In the genomic region with DNA sequence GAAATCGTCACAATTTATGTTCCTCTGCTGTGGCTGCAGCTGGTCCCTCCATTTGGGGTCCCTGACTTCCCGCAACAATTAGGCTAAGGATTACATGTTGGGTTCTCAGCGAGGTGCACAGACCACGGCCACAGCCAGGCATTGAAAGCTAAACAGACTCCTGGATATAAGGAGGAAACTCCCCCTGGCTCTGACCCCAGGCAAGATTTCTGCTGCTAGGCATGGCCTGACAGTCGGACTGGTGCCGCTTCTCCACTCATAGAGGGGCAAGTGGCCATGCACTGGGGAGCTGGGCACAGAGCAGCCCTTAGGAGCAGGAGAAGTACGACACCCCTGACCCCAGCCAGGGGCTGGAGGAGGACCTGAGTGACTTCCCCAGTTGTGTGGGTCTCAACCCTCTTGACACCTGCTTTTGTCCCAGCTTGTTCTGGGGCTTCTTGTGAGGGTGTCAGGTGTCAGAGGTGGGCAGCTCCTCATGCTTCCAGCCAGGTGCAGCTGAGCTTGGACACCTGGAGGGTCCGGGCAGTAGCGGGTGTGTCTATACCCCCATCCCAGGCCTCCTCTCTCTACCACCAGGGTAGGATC, we compare ENCODE assay signal across 19 cellular contexts. TPM values are rescaled to one million over a fixed set of nuclear protein-coding genes. Genes with fewer than 3 reads are reported as not detected.
DNase-seq lines count a peak whose midpoint lies in the region; ATAC-seq and TF ChIP-seq lines count a peak whose summit lies in the region.
"Had no signal": no experiment of that assay in that cellular context is flagged by ENCODE, and none has a peak within 500 bp of the region (broad histone marks: within the 10 kb centered on the region; RNA-seq: fewer than 3 reads in every experiment).

No MANE protein-coding gene starts in this region.

- H3K36me3 ChIP-seq in left ventricle myocardium inferior: peaks cover 4% of the 10 kb centered on the region
- H3K36me3 ChIP-seq in mesenchymal stem cell (ENCODE audit: control insufficient read depth in 1 of 2, insufficient read depth in 2 of 2, low read depth in 1 of 2, low read length in 2 of 2): no peaks in the 10 kb centered on the region
- no peaks in the 10 kb centered on the region for H3K36me3 ChIP-seq in sigmoid colon
- no peaks in the 10 kb centered on the region for H3K36me3 ChIP-seq in uterus

- TF ChIP-seq EP300 in sigmoid colon (IDR thresholded peaks at IDR 0.05): no peak

- peaks cover 12% of the 10 kb centered on the region for H3K9me3 ChIP-seq in left ventricle myocardium inferior (replicated peaks)
- peaks cover 14% of the 10 kb centered on the region for H3K9me3 ChIP-seq in mesenchymal stem cell (ENCODE audit: control insufficient read depth, low read length)
- peaks cover 0 to 2% (median 0%) of the 10 kb centered on the region in 4 donors for H3K9me3 ChIP-seq in sigmoid colon
- peaks cover 0 to 4% of the 10 kb centered on the region in 2 donors for H3K9me3 ChIP-seq in uterus

- H4K91ac ChIP-seq in mesenchymal stem cell (ENCODE audit: low read length): no peak overlapping the region

- H3K18ac ChIP-seq in mesenchymal stem cell (ENCODE audit: low read depth in 1 of 2, low read length in 2 of 2): no peak overlapping the region

- H2AK5ac ChIP-seq in mesenchymal stem cell (ENCODE audit: low read length, severe bottlenecking): no peak overlapping the region

- no peak overlapping the region for H2AFZ ChIP-seq in mesenchymal stem cell (ENCODE audit: low read depth, low read length)

- H2BK15ac ChIP-seq in mesenchymal stem cell (ENCODE audit: low read depth, poor library complexity, severe bottlenecking): peak overlapping the region; percentile 3

- TF ChIP-seq POLR2A in sigmoid colon (IDR thresholded peaks at IDR 0.05): no peak
- TF ChIP-seq POLR2A in uterus (IDR thresholded peaks at IDR 0.05): no peak
- TF ChIP-seq POLR2A in erythroblast (IDR thresholded peaks at IDR 0.05; ENCODE audit: low read length): no peak

- ATAC-seq in Right ventricle myocardium inferior (no peak), GM21576 (IDR thresholded peaks at IDR 0.05; ENCODE audit: unreplicated experiment) (no peak), HG03097 (IDR thresholded peaks at IDR 0.05; ENCODE audit: low FRiP score, unreplicated experiment) (no peak)
- ATAC-seq: Panc1 had no signal

- H4K8ac ChIP-seq in mesenchymal stem cell (ENCODE audit: low read length): no peak overlapping the region

- H2BK120ac ChIP-seq in mesenchymal stem cell (ENCODE audit: low read depth, low read length): no peak overlapping the region

- TF ChIP-seq CTCF in left ventricle myocardium inferior (IDR thresholded peaks at IDR 0.05; ENCODE audit: borderline replicate concordance) (no peak), sigmoid colon (IDR thresholded peaks at IDR 0.05) (no peak), uterus (IDR thresholded peaks at IDR 0.05) (no peak)

- WGBS in mesenchymal stem cell: 93% methylated on average over 7 of the region's 9 CpGs
- WGBS in sigmoid colon, 2 donors: 85 to 98% methylated on average over 9 of the region's 9 CpGs

- DNase-seq in left ventricle myocardium inferior (peak; percentile 6), Right ventricle myocardium inferior (ENCODE audit: missing footprints) (no peak), mesenchymal stem cell (no peak), sigmoid colon (peak; percentile 52), uterus (peak; percentile 8 to 9), erythroblast (lab: John Stamatoyannopoulos, UW) (no peak)
- DNase-seq: Calu3; CD8-positive, alpha-beta memory T cell; NCI-H1105; NCI-H146; NCI-H2029; NCI-H2227 treated with DMSO at 0.1 percent for 48 hours; NCI-H510A; NCI-H82 had no signal

- no peak overlapping the region for H3K4ac ChIP-seq in mesenchymal stem cell (ENCODE audit: low read depth in 1 of 2, low read length in 2 of 2)

- H2BK5ac ChIP-seq in mesenchymal stem cell (ENCODE audit: low read depth, low read length, poor library complexity, severe bottlenecking): no peak overlapping the region

- H3K9ac ChIP-seq in mesenchymal stem cell (ENCODE audit: low read length): no peak overlapping the region

- no peak overlapping the region for H2BK12ac ChIP-seq in mesenchymal stem cell (ENCODE audit: low read length in 2 of 2)

- no peak overlapping the region for H3K4me2 ChIP-seq in mesenchymal stem cell (ENCODE audit: low read length, poor library complexity, severe bottlenecking)

- H3K14ac ChIP-seq in mesenchymal stem cell (ENCODE audit: low read length in 2 of 2): no peak overlapping the region

- H3K4me1 ChIP-seq in left ventricle myocardium inferior: peaks cover 43% of the 10 kb centered on the region
- H3K4me1 ChIP-seq in mesenchymal stem cell (ENCODE audit: control insufficient read depth, insufficient read depth, low read depth, low read length): peaks cover 2% of the 10 kb centered on the region
- H3K4me1 ChIP-seq in sigmoid colon: peaks cover 0 to 78% (median 73%) of the 10 kb centered on the region in 4 donors
- H3K4me1 ChIP-seq in uterus: no peaks in the 10 kb centered on the region

- no peak overlapping the region for H3K27ac ChIP-seq in left ventricle myocardium inferior (replicated peaks)
- H3K27ac ChIP-seq in mesenchymal stem cell (ENCODE audit: low read length, poor library complexity, severe bottlenecking): no peak overlapping the region
- H3K27ac ChIP-seq in sigmoid colon: peak overlapping the region in 3 of 4 donors; percentile 88 to 93 (median 90)
- H3K27ac ChIP-seq in uterus: no peak overlapping the region
- H3K27ac ChIP-seq: C4-2B had no signal

- H3K27me3 ChIP-seq in left ventricle myocardium inferior (ENCODE audit: low read depth) (no peaks in the 10 kb centered on the region), mesenchymal stem cell (ENCODE audit: control insufficient read depth in 1 of 2, insufficient read depth in 1 of 2, low read length in 2 of 2) (peaks cover 0 to 3% of the 10 kb centered on the region in 2 experiments), sigmoid colon (no peaks in the 10 kb centered on the region), uterus (no peaks in the 10 kb centered on the region)

- intact Hi-C loops in left ventricle myocardium inferior (cut with micrococcal nuclease) (no loop called here), Right ventricle myocardium inferior (cut with DNase I) (no loop called here), sigmoid colon (cut with DNase I) (loop anchor here (5.0 kb wide), 1 partner anchor 37 kb away; a partner anchor contains a TSS), uterus (cut with DNase I; ENCODE audit: low total_unique reads) (no loop called here)

- H3K79me1 ChIP-seq in mesenchymal stem cell (replicated peaks; ENCODE audit: low read length, poor library complexity, severe bottlenecking): no peaks in the 10 kb centered on the region

- H3K4me3 ChIP-seq in left ventricle myocardium inferior (no peak overlapping the region), mesenchymal stem cell (ENCODE audit: insufficient read depth in 1 of 2, low read depth in 1 of 2, low read length in 2 of 2) (no peak overlapping the region), sigmoid colon (no peak overlapping the region), uterus (no peak overlapping the region)

- H3K23ac ChIP-seq in mesenchymal stem cell (ENCODE audit: low read length in 2 of 2): no peak overlapping the region

RNA-seq across cellular contexts. Expression of a gene that starts 38.3 kb away (rescaled TPM):
- 6.8 TPM for total RNA-seq in left ventricle myocardium inferior
- 11.8 TPM for total RNA-seq in Right ventricle myocardium inferior
- polyA plus RNA-seq in mesenchymal stem cell (2013, experiment 1 of 2): 19.6 TPM
- polyA plus RNA-seq in mesenchymal stem cell (2013, experiment 2 of 2): 19.5 TPM
- 10 to 100 TPM; 55.4 to 76.4 (median 67.4) TPM for total RNA-seq in sigmoid colon
- polyA plus RNA-seq in sigmoid colon: 100 to 1,000 TPM in 1 of 3 donors, 10 to 100 TPM in 2; 43.0 to 100 (median 70.9) TPM
- 10 to 100 TPM; 17.2 to 58.1 (median 24.4) TPM for total RNA-seq in uterus
- polyA plus RNA-seq: IgD-negative memory B cell had no signal

Comparison
In these comparisons a context has a peak if more than half of its experiments do, and no peak if none do; other contexts are left out.
1. DNase-seq: peak in left ventricle myocardium inferior (single experiment), sigmoid colon (single experiment) and uterus (2 of 2); none in Right ventricle myocardium inferior (single experiment), mesenchymal stem cell (single experiment) and erythroblast (0 of 2).
2. H3K27ac ChIP-seq: peak in sigmoid colon (3 of 4); none in left ventricle myocardium inferior (single experiment), mesenchymal stem cell (single experiment) and uterus (0 of 2).